Comparison of ENCODE assay signal across 8 cellular contexts in the genomic region with DNA sequence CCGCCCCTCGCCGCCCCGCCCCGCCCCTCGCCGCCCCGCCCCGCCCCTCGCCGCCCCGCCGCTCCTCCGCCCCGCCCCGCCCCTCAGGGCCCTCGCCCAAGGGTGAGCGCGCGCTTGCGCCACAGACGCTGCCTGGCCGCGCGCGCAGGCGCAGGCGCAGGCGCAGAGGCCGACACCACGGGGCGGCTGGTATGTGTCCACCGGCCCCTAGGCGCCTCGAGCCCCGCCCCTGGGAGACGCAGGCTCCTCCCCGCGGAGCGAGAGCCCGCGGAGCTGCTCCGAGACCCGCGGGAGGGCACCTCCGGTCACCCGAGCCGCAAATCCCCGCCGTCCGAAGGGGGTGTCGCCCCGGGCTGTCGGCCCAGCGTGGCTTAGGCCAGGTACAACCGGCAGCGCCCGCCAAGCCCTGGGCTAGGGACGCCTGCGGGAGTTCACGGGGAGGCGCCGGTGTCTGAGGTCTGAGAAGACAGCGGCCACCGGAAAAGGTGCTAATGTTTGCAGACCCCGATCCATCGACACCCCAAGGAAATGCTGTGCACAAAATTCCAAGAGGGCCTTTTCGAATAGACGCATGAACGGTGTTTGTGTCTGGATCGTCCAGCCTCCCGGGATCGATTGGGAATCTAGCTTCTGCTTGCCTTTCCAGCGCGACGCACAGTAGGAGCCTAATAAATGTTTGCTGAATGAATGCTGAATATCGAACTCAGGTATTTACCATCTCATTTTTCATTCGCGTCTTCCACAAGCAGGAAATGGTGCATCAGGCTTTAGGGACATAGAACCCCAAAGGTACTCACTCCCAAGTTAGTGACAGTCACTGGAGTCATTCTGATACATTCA. TPM values are rescaled to one million over a fixed set of nuclear protein-coding genes. Genes with fewer than 3 reads are reported as not detected.
DNase-seq lines count a peak whose midpoint lies in the region; ATAC-seq and TF ChIP-seq lines count a peak whose summit lies in the region.

No MANE protein-coding gene starts in this region.

- H3K27me3 Mint-ChIP-seq in T-cell: peaks cover 0 to 13% of the 10 kb centered on the region in 2 donors

- H3K27ac ChIP-seq in left ventricle myocardium inferior (replicated peaks) (peak overlapping the region; percentile 83), prostate gland (peak overlapping the region; percentile 65), upper lobe of right lung (peak overlapping the region; percentile 47)

- peak overlapping the region; percentile 69 to 84 for H3K27ac Mint-ChIP-seq in T-cell

- ATAC-seq in HG02623 (IDR thresholded peaks at IDR 0.05; ENCODE audit: unreplicated experiment) (peak; percentile 78), T-cell (replicated peaks in 1 of 4) (peak; percentile 83 to 86 (median 84)), upper lobe of right lung (peak; percentile 96)

- POLR2A ChIA-PET in T-cell (lab: Charles Lee): no interaction called here

- H3K4me1 Mint-ChIP-seq in T-cell: peaks cover 48 to 59% (median 58%) of the 10 kb centered on the region in 3 donors

- H3K36me3 ChIP-seq in left ventricle myocardium inferior (no peaks in the 10 kb centered on the region), prostate gland (no peaks in the 10 kb centered on the region), upper lobe of right lung (no peaks in the 10 kb centered on the region)

- H3K4me1 ChIP-seq in left ventricle myocardium inferior: peaks cover 36% of the 10 kb centered on the region
- H3K4me1 ChIP-seq in prostate gland (replicated peaks): no peaks in the 10 kb centered on the region
- peaks cover 8% of the 10 kb centered on the region for H3K4me1 ChIP-seq in upper lobe of right lung

- H3K9me3 Mint-ChIP-seq in T-cell: no peaks in the 10 kb centered on the region

- intact Hi-C loops in left ventricle myocardium inferior (cut with micrococcal nuclease): no loop called here
- intact Hi-C loops in prostate gland (cut with DNase I): no loop called here
- intact Hi-C loops in upper lobe of right lung (cut with DNase I): no loop called here

- peak; percentile 15 for TF ChIP-seq POLR2A in prostate gland (IDR thresholded peaks at IDR 0.05)

- H3K36me3 Mint-ChIP-seq in T-cell: peaks cover 5% of the 10 kb centered on the region

- H3K4me3 ChIP-seq in left ventricle myocardium inferior: peak overlapping the region; percentile 82
- H3K4me3 ChIP-seq in prostate gland: peak overlapping the region; percentile 44 to 49
- peak overlapping the region; percentile 60 for H3K4me3 ChIP-seq in upper lobe of right lung

- H3K9me3 ChIP-seq in left ventricle myocardium inferior (replicated peaks) (no peaks in the 10 kb centered on the region), prostate gland (no peaks in the 10 kb centered on the region), upper lobe of right lung (no peaks in the 10 kb centered on the region)

- CTCF ChIA-PET in T-cell (lab: Charles Lee): interaction anchor here (0.5 to 1.7 kb wide), 4 partner anchors 10 to 97 kb away, joined by 3 to 6 read pairs (median 4); no protein-coding TSS in a partner anchor

- 1% methylated on average over 37 of the region's 79 CpGs for WGBS in prostate gland

- no peak for TF ChIP-seq CTCF in GM10266 (IDR thresholded peaks at IDR 0.05; ENCODE audit: control insufficient read depth, insufficient read depth, low read depth, missing control alignments)
- no peak for TF ChIP-seq CTCF in left ventricle myocardium inferior (IDR thresholded peaks at IDR 0.05; ENCODE audit: borderline replicate concordance)
- peak in 2 of 4 experiments; percentile 23 to 29 for TF ChIP-seq CTCF in prostate gland (IDR thresholded peaks at IDR 0.05)
- TF ChIP-seq CTCF in upper lobe of right lung (IDR thresholded peaks at IDR 0.05): no peak

- peak overlapping the region; percentile 76 to 87 (median 82) for H3K4me3 Mint-ChIP-seq in T-cell

- peak; percentile 96 for DNase-seq in GM10266 (ENCODE audit: extremely low spot score)
- peak; percentile 87 for DNase-seq in NCI-H1092 treated with DMSO at 0.1 percent for 48 hours (lab: John Stamatoyannopoulos, UW)
- DNase-seq in T-cell: peak; percentile 56 to 87 (median 74)
- peak; percentile 70 for DNase-seq in amniotic epithelial cell (ENCODE audit: low read depth)
- DNase-seq in left ventricle myocardium inferior: peak; percentile 88
- DNase-seq in prostate gland (ENCODE audit: low spot score): peak; percentile 81
- peak; percentile 95 for DNase-seq in upper lobe of right lung

- no peaks in the 10 kb centered on the region for H3K27me3 ChIP-seq in left ventricle myocardium inferior (ENCODE audit: low read depth)
- no peaks in the 10 kb centered on the region for H3K27me3 ChIP-seq in prostate gland (replicated peaks; ENCODE audit: insufficient read depth)
- no peaks in the 10 kb centered on the region for H3K27me3 ChIP-seq in upper lobe of right lung

RNA-seq across cellular contexts. Expression of gene CCNQ, which starts 0.5 kb away (rescaled TPM):
- total RNA-seq in T-cell (10 to 100 TPM; 12.5 to 29.8 (median 25.5) TPM), left ventricle myocardium inferior (39.3 TPM), prostate gland (10 to 100 TPM; 33.8 to 55.9 TPM), upper lobe of right lung (18.9 TPM)

RNA-seq across cellular contexts. Expression of gene DUSP9, which starts 47.6 kb away (rescaled TPM):
- total RNA-seq in T-cell (under 1 TPM in 2 of 5 donors, not detected in 3; 0.13 to 0.19 TPM), left ventricle myocardium inferior (not detected), prostate gland (1 to 10 TPM in 1 of 2 donors, not detected in 1; 3.5 TPM), upper lobe of right lung (not detected)

Comparison
In these comparisons a context has a peak if more than half of its experiments do, and no peak if none do; other contexts are left out.
1. Peak in every context shown above with its lines: DNase-seq, ATAC-seq, H3K4me3 ChIP-seq and H3K27ac ChIP-seq.